ENCODE assay signal across 15 cellular contexts in genomic region chr17:78338860-78339259, GRCh38. TPM values are rescaled to one million over a fixed set of nuclear protein-coding genes. Genes with fewer than 3 reads are reported as not detected.
DNase-seq lines count a peak whose midpoint lies in the region; ATAC-seq and TF ChIP-seq lines count a peak whose summit lies in the region.
"Had no signal": no experiment of that assay in that cellular context is flagged by ENCODE, and none has a peak within 500 bp of the region (broad histone marks: within the 10 kb centered on the region; RNA-seq: fewer than 3 reads in every experiment).

No MANE protein-coding gene starts in this region.

- CTCF ChIA-PET in CD4-positive, alpha-beta memory T cell (lab: Charles Lee; ENCODE audit: partially characterized antibody) = interaction anchor here (0.8 to 11.2 kb wide), 5 partner anchors 10 to 87 kb away, joined by 4 to 134 read pairs (median 5); partner anchors contain the start of gene SOCS3
- CTCF ChIA-PET in activated CD4-positive, alpha-beta memory T cell treated with anti-CD3 and anti-CD28 coated beads for 36 hours (lab: Charles Lee) = interaction anchor here (1.3 to 1.9 kb wide), 3 partner anchors 19 to 87 kb away, joined by 5 to 7 read pairs (median 5); no protein-coding TSS in a partner anchor

- H4K20me1 ChIP-seq in H9 (ENCODE audit: control insufficient read depth, insufficient read depth, insufficient read length) = no peaks in the 10 kb centered on the region

- intact Hi-C loops in CD4-positive, alpha-beta memory T cell (cut with micrococcal nuclease) = loop anchor here (1.0 kb wide), 1 partner anchor 21 kb away; the partner anchor contains the start of gene SOCS3
- intact Hi-C loops in activated CD4-positive, alpha-beta memory T cell treated with anti-CD3 and anti-CD28 coated beads for 36 hours (cut with micrococcal nuclease) = loop anchor here (1.0 to 2.0 kb wide), 2 partner anchors 21 to 24 kb away; partner anchors contain the start of gene SOCS3
- intact Hi-C loops in mucosa of descending colon (cut with DNase I, micrococcal nuclease) = no loop called here

- in situ Hi-C loops in GM13977 (cut with MboI; ENCODE audit: low pct_unique_long_range_greater_than_20kb, low sequenced_read_pairs, unreplicated experiment) = no loop called here

- H3K36me3 ChIP-seq in CD4-positive, alpha-beta memory T cell (ENCODE audit: insufficient read depth, low read length) = no peaks in the 10 kb centered on the region
- no peaks in the 10 kb centered on the region for H3K36me3 ChIP-seq in mucosa of descending colon (ENCODE audit: low read depth)
- H3K36me3 ChIP-seq: right atrium auricular region, upper lobe of left lung had no signal

- no peak overlapping the region for H2BK15ac ChIP-seq in H9 (ENCODE audit: low read depth, low read length)

- ATAC-seq in mucosa of descending colon (peak; percentile 74), GM19351 (IDR thresholded peaks at IDR 0.05; ENCODE audit: unreplicated experiment) (no peak)

- H3K4me1 ChIP-seq in CD4-positive, alpha-beta memory T cell (ENCODE audit: insufficient read depth, low read length) = peaks cover 54% of the 10 kb centered on the region
- H3K4me1 ChIP-seq in mucosa of descending colon (ENCODE audit: low read depth) (peaks cover 21% of the 10 kb centered on the region), H9 (ENCODE audit: insufficient read depth, low read length) (peaks cover 4% of the 10 kb centered on the region; the same call in 1 of the 2 replicates)

- no peaks in the 10 kb centered on the region for H3K23me2 ChIP-seq in H9 (ENCODE audit: insufficient read length, low read depth, low read length, poor library complexity, severe bottlenecking)

- no peak overlapping the region for H4K91ac ChIP-seq in H9 (ENCODE audit: insufficient read length, low read depth, low read length)

- H3K36me3 Mint-ChIP-seq in CD4-positive, alpha-beta memory T cell = no peaks in the 10 kb centered on the region
- H3K36me3 Mint-ChIP-seq in activated CD4-positive, alpha-beta memory T cell treated with anti-CD3 and anti-CD28 coated beads for 36 hours = no peaks in the 10 kb centered on the region
- no peaks in the 10 kb centered on the region for H3K36me3 Mint-ChIP-seq in H9 (ENCODE audit: insufficient read depth in 1 of 3, low read depth in 3 of 3)

- H3K18ac ChIP-seq in H9 (ENCODE audit: insufficient read length, low read depth, low read length) = no peak overlapping the region

- H3K4me1 Mint-ChIP-seq in CD4-positive, alpha-beta memory T cell = peaks cover 37 to 75% (median 49%) of the 10 kb centered on the region in 4 donors
- H3K4me1 Mint-ChIP-seq in activated CD4-positive, alpha-beta memory T cell treated with anti-CD3 and anti-CD28 coated beads for 36 hours (ENCODE audit: low read depth) = peaks cover 56% of the 10 kb centered on the region
- H3K4me1 Mint-ChIP-seq in H9 = peaks cover 17 to 28% of the 10 kb centered on the region in 2 experiments

- H3K4ac ChIP-seq in H9 (ENCODE audit: low read depth, low read length) = no peak overlapping the region

- no peaks in the 10 kb centered on the region for H3K79me2 ChIP-seq in H9 (ENCODE audit: insufficient read depth, low read length)

- no peaks in the 10 kb centered on the region for H3K79me1 ChIP-seq in H9 (ENCODE audit: insufficient read depth, low read depth, low read length, poor library complexity, severe bottlenecking)

- TF ChIP-seq CTCF in GM13977 (IDR thresholded peaks at IDR 0.05; ENCODE audit: extremely low read depth, insufficient read depth, missing control alignments) (no peak), mucosa of descending colon (IDR thresholded peaks at IDR 0.05) (no peak), H9 (conservative IDR thresholded peaks at IDR 0.05) (no peak)

- WGBS in H9 (ENCODE audit: extremely low coverage, insufficient read length, low lambda C conversion rate) = no CpG with 5 or more reads among the region's 9 CpGs

- H3K27ac Mint-ChIP-seq in CD4-positive, alpha-beta memory T cell = peak overlapping the region; percentile 82 to 96 (median 91)
- H3K27ac Mint-ChIP-seq in activated CD4-positive, alpha-beta memory T cell treated with anti-CD3 and anti-CD28 coated beads for 36 hours = peak overlapping the region; percentile 81
- H3K27ac Mint-ChIP-seq in H9 = no peak overlapping the region

- H3K27me3 Mint-ChIP-seq in CD4-positive, alpha-beta memory T cell = no peaks in the 10 kb centered on the region
- H3K27me3 Mint-ChIP-seq in activated CD4-positive, alpha-beta memory T cell treated with anti-CD3 and anti-CD28 coated beads for 36 hours = peaks cover 1% of the 10 kb centered on the region
- H3K27me3 Mint-ChIP-seq in H9 (ENCODE audit: low read depth) = peaks cover 33% of the 10 kb centered on the region

- H3K4me3 ChIP-seq in CD4-positive, alpha-beta memory T cell (ENCODE audit: low read length in 2 of 2) = no peak overlapping the region
- H3K4me3 ChIP-seq in mucosa of descending colon = no peak overlapping the region
- H3K4me3 ChIP-seq: right atrium auricular region, SK-N-MC, upper lobe of left lung had no signal

- H3K56ac ChIP-seq in H9 (ENCODE audit: insufficient read length, low read depth, low read length) = no peak overlapping the region

- H3K27ac ChIP-seq in CD4-positive, alpha-beta memory T cell (ENCODE audit: low read depth, low read length) = peak overlapping the region; percentile 40
- no peak overlapping the region for H3K27ac ChIP-seq in H9 (ENCODE audit: insufficient read length, low read depth, low read length)
- H3K27ac ChIP-seq: right atrium auricular region, SK-N-MC had no signal

- peaks cover 0 to 2% (median 0%) of the 10 kb centered on the region in 8 donors for H3K9me3 Mint-ChIP-seq in CD4-positive, alpha-beta memory T cell
- no peaks in the 10 kb centered on the region for H3K9me3 Mint-ChIP-seq in activated CD4-positive, alpha-beta memory T cell treated with anti-CD3 and anti-CD28 coated beads for 36 hours
- no peaks in the 10 kb centered on the region for H3K9me3 Mint-ChIP-seq in H9

- no peak overlapping the region for H4K5ac ChIP-seq in H9 (ENCODE audit: insufficient read length, low read depth, low read length)

- DNase-seq in CD4-positive, alpha-beta memory T cell = peak in 4 of 5 donors; percentile 51 to 85 (median 61)
- DNase-seq in GM13977 (ENCODE audit: low spot score) (peak; percentile 67), mucosa of descending colon (peak in 1 of 3 donors; percentile 73), H9 (no peak), AG08396 (ENCODE audit: low spot score) (no peak)
- DNase-seq in activated CD4-positive, alpha-beta memory T cell treated with anti-CD3 and anti-CD28 coated beads for 36 hours = peak; percentile 74
- DNase-seq in activated CD8-positive, alpha-beta memory T cell treated with anti-CD3 and anti-CD28 coated beads for 24 hours = no peak
- DNase-seq: activated CD4-positive, alpha-beta T cell treated with anti-CD3 and anti-CD28 coated beads, Interleukin-2, amount 50 U/mL, for 4 hours; KBM-7; kidney; NCI-H2107 had no signal

- no peak overlapping the region for H2BK20ac ChIP-seq in H9 (ENCODE audit: low read depth, low read length, poor library complexity, severe bottlenecking)

- no peak overlapping the region for H3T11ph ChIP-seq in H9 (ENCODE audit: low read length)

- no peak overlapping the region for H2BK5ac ChIP-seq in H9 (ENCODE audit: insufficient read length, low read length)

- H2BK120ac ChIP-seq in H9 (ENCODE audit: low read depth, low read length, poor library complexity, severe bottlenecking) = no peak overlapping the region

- H2AK5ac ChIP-seq in H9 (ENCODE audit: insufficient read length, low read length) = no peak overlapping the region

- H4K8ac ChIP-seq in H9 (replicated peaks; ENCODE audit: insufficient read length, low read depth, low read length) = no peak overlapping the region

- no peak overlapping the region for H3K9ac ChIP-seq in H9 (ENCODE audit: extremely low read depth, insufficient read length, low read length)

- H3K4me2 ChIP-seq in H9 (ENCODE audit: insufficient read depth, insufficient read length, low read length) = no peak overlapping the region

- no peaks in the 10 kb centered on the region for H3K27me3 ChIP-seq in CD4-positive, alpha-beta memory T cell (ENCODE audit: insufficient read depth, low read length)
- H3K27me3 ChIP-seq in H9 (ENCODE audit: insufficient read depth, low read length) = no peaks in the 10 kb centered on the region
- H3K27me3 ChIP-seq: right atrium auricular region, upper lobe of left lung had no signal

- H3K23ac ChIP-seq in H9 (ENCODE audit: insufficient read length, low read depth, low read length) = no peak overlapping the region

- no peak overlapping the region for H2BK12ac ChIP-seq in H9 (ENCODE audit: insufficient read length, low read depth, low read length)

- no peak overlapping the region for H2AFZ ChIP-seq in H9 (ENCODE audit: low read length)

- no peaks in the 10 kb centered on the region for H3K9me3 ChIP-seq in CD4-positive, alpha-beta memory T cell (ENCODE audit: control insufficient read depth in 1 of 2, low read length in 2 of 2)
- H3K9me3 ChIP-seq in mucosa of descending colon (no peaks in the 10 kb centered on the region), H9 (ENCODE audit: control insufficient read depth, low read depth, low read length) (no peaks in the 10 kb centered on the region)
- H3K9me3 ChIP-seq: right atrium auricular region, upper lobe of left lung had no signal

- H3K14ac ChIP-seq in H9 (ENCODE audit: insufficient read depth, low read length) = no peak overlapping the region

- peak overlapping the region; percentile 24 to 87 (median 72) for H3K4me3 Mint-ChIP-seq in CD4-positive, alpha-beta memory T cell
- H3K4me3 Mint-ChIP-seq in activated CD4-positive, alpha-beta memory T cell treated with anti-CD3 and anti-CD28 coated beads for 36 hours = peak overlapping the region; percentile 52
- no peak overlapping the region for H3K4me3 Mint-ChIP-seq in H9

- POLR2A ChIA-PET in CD4-positive, alpha-beta memory T cell (lab: Charles Lee; ENCODE audit: partially characterized antibody) = interaction anchor here (0.8 to 1.5 kb wide), 3 partner anchors 10 to 83 kb away, joined by 3 to 4 read pairs (median 3); no protein-coding TSS in a partner anchor
- POLR2A ChIA-PET in activated CD4-positive, alpha-beta memory T cell treated with anti-CD3 and anti-CD28 coated beads for 36 hours (lab: Charles Lee) = interaction anchor here (0.8 kb wide), 1 partner anchor 10 kb away, joined by 3 read pairs; no protein-coding TSS in a partner anchor

RNA-seq across cellular contexts. Expression of gene SOCS3, which starts 21.0 kb away (rescaled TPM):
- total RNA-seq in CD4-positive, alpha-beta memory T cell = 1 to 10 TPM; 7.5 to 8.4 TPM
- polyA plus RNA-seq in CD4-positive, alpha-beta memory T cell = 100 to 1,000 TPM in 1 of 2 donors, 10 to 100 TPM in 1; 60.8 to 220 TPM
- total RNA-seq in activated CD4-positive, alpha-beta memory T cell treated with anti-CD3 and anti-CD28 coated beads for 36 hours = 100 to 1,000 TPM; 162 to 167 TPM
- total RNA-seq in mucosa of descending colon = 10 to 100 TPM; 21.9 to 41.3 (median 23.2) TPM
- total RNA-seq in H9 (2021) = 9.5 and 9.6 TPM in 2 replicates

RNA-seq across cellular contexts. Expression of gene PGS1, which starts 39.6 kb away (rescaled TPM):
- 10 to 100 TPM; 84.4 to 84.8 TPM for total RNA-seq in CD4-positive, alpha-beta memory T cell
- polyA plus RNA-seq in CD4-positive, alpha-beta memory T cell = 10 to 100 TPM; 33.9 to 36.6 TPM
- 10 to 100 TPM; 75.8 to 78.1 TPM for total RNA-seq in activated CD4-positive, alpha-beta memory T cell treated with anti-CD3 and anti-CD28 coated beads for 36 hours
- 10 to 100 TPM; 36.2 to 54.3 (median 48.8) TPM for total RNA-seq in mucosa of descending colon
- 41.8 and 45.7 TPM in 2 replicates for total RNA-seq in H9 (2021)

Comparison
In these comparisons a context has a peak if more than half of its experiments do, and no peak if none do; other contexts are left out.
1. DNase-seq: peak in CD4-positive, alpha-beta memory T cell (4 of 5), GM13977 (single experiment) and activated CD4-positive, alpha-beta memory T cell treated with anti-CD3 and anti-CD28 coated beads for 36 hours (single experiment); none in H9 (single experiment), activated CD8-positive, alpha-beta memory T cell treated with anti-CD3 and anti-CD28 coated beads for 24 hours (single experiment) and AG08396 (single experiment).
2. H3K27ac Mint-ChIP-seq: peak in CD4-positive, alpha-beta memory T cell (7 of 7) and activated CD4-positive, alpha-beta memory T cell treated with anti-CD3 and anti-CD28 coated beads for 36 hours (single experiment); none in H9 (0 of 3).
3. H3K4me3 Mint-ChIP-seq: peak in CD4-positive, alpha-beta memory T cell (8 of 8) and activated CD4-positive, alpha-beta memory T cell treated with anti-CD3 and anti-CD28 coated beads for 36 hours (single experiment); none in H9 (0 of 2).
4. intact Hi-C loops: an anchor here in CD4-positive, alpha-beta memory T cell (1.0 kb wide) and activated CD4-positive, alpha-beta memory T cell treated with anti-CD3 and anti-CD28 coated beads for 36 hours (1.0 to 2.0 kb wide); none called in mucosa of descending colon.